Comparison of ENCODE assay signal across 26 cellular contexts in the genomic region with DNA sequence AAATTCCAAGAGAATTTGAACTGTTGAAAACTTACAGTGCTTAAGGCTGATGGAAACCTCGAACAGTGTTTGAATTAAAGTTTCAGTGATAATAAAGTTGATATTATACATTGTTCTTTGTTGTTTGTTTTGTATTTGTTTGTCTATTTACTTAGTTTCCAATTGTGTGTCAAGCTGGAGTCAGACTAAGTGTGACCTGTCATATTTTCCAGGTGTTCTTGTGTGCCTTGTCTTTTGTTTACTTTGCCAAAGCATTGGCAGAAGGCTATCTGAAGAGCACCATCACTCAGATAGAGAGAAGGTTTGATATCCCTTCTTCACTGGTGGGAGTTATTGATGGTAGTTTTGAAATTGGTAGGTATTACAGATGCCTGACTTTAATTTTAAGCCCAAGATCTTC. TPM values are rescaled to one million over a fixed set of nuclear protein-coding genes. Genes with fewer than 3 reads are reported as not detected.
DNase-seq lines count a peak whose midpoint lies in the region; ATAC-seq and TF ChIP-seq lines count a peak whose summit lies in the region.
"Had no signal": no experiment of that assay in that cellular context is flagged by ENCODE, and none has a peak within 500 bp of the region (broad histone marks: within the 10 kb centered on the region; RNA-seq: fewer than 3 reads in every experiment).

No MANE protein-coding gene starts in this region.

- intact Hi-C loops in right lobe of liver (cut with DNase I), result no loop called here

- H3K27ac ChIP-seq in right lobe of liver, result no peak overlapping the region
- H3K27ac ChIP-seq: GM23248, RWPE1 had no signal

- no peaks in the 10 kb centered on the region for H3K36me3 ChIP-seq in right lobe of liver
- H3K36me3 ChIP-seq: BE2C had no signal

- peaks cover 0 to 25% (median 0%) of the 10 kb centered on the region in 4 donors for H3K4me1 ChIP-seq in right lobe of liver
- H3K4me1 ChIP-seq: BE2C had no signal

- no peaks in the 10 kb centered on the region for H3K27me3 ChIP-seq in right lobe of liver

- no peak for TF ChIP-seq POLR2A in right lobe of liver (IDR thresholded peaks at IDR 0.05)

- ATAC-seq in right lobe of liver, result peak in 3 of 4 donors; percentile 21 to 83 (median 50)
- ATAC-seq in HG03521 (IDR thresholded peaks at IDR 0.05; ENCODE audit: unreplicated experiment), result no peak
- ATAC-seq: Panc1 had no signal

- H3K4me3 ChIP-seq in LNCaP clone FGC (ENCODE audit: low read depth, low read length), result no peak overlapping the region
- H3K4me3 ChIP-seq in right lobe of liver, result no peak overlapping the region
- H3K4me3 ChIP-seq: GM23248 had no signal

- DNase-seq in DMS153 (lab: John Stamatoyannopoulos, UW), result peak; percentile 56
- no peak for DNase-seq in DMS153 treated with DMSO at 0.1 percent for 48 hours (lab: John Stamatoyannopoulos, UW; ENCODE audit: unreplicated experiment)
- peak; percentile 98 for DNase-seq in LNCaP clone FGC (ENCODE audit: low read depth)
- peak; percentile 45 for DNase-seq in NCI-H345 treated with DMSO at 0.1 percent for 48 hours (lab: John Stamatoyannopoulos, UW; ENCODE audit: unreplicated experiment)
- DNase-seq in right lobe of liver, result no peak
- DNase-seq in activated CD4-positive, alpha-beta T cell treated with anti-CD3 and anti-CD28 coated beads for 4 hours, result no peak
- DNase-seq: 8988T; ACHN; BE2C; Calu3; CD8-positive, alpha-beta memory T cell; GM23248; H7; IMR-90; KG1; NCI-H1092; NCI-H1436 treated with DMSO at 0.1 percent for 48 hours; NCI-H2029; NCI-H2227 treated with DMSO at 0.1 percent for 48 hours; NCI-H524 treated with DMSO at 0.1 percent for 48 hours; SHP77 treated with DMSO at 0.1 percent for 48 hours; T-helper 1 cell had no signal

- TF ChIP-seq CTCF in LNCaP clone FGC (IDR thresholded peaks at IDR 0.05; ENCODE audit: control insufficient read depth, extremely low read depth, insufficient read depth), result no peak
- TF ChIP-seq CTCF in right lobe of liver (IDR thresholded peaks at IDR 0.05), result no peak

- H3K9me3 ChIP-seq in right lobe of liver, result no peaks in the 10 kb centered on the region
- H3K9me3 ChIP-seq: BE2C had no signal

- WGBS in right lobe of liver (ENCODE audit: insufficient coverage, low coverage, low lambda C conversion rate, missing lambda C conversion rate), result 21% methylated on average over 1 of the region's 1 CpG

RNA-seq across cellular contexts. Expression of a gene that starts 6.0 kb away (rescaled TPM):
- total RNA-seq in right lobe of liver, result not detected
- total RNA-seq: CD8-positive, alpha-beta memory T cell; GM23248; H7; IMR-90; OCI-LY7 had no signal

Comparison
In these comparisons a context has a peak if more than half of its experiments do, and no peak if none do; other contexts are left out.
1. DNase-seq: peak in DMS153 (single experiment), LNCaP clone FGC (single experiment) and NCI-H345 treated with DMSO at 0.1 percent for 48 hours (single experiment); none in DMS153 treated with DMSO at 0.1 percent for 48 hours (single experiment), right lobe of liver (0 of 3) and activated CD4-positive, alpha-beta T cell treated with anti-CD3 and anti-CD28 coated beads for 4 hours (0 of 2).